Comparison of ENCODE assay signal across 9 cellular contexts in the genomic region with DNA sequence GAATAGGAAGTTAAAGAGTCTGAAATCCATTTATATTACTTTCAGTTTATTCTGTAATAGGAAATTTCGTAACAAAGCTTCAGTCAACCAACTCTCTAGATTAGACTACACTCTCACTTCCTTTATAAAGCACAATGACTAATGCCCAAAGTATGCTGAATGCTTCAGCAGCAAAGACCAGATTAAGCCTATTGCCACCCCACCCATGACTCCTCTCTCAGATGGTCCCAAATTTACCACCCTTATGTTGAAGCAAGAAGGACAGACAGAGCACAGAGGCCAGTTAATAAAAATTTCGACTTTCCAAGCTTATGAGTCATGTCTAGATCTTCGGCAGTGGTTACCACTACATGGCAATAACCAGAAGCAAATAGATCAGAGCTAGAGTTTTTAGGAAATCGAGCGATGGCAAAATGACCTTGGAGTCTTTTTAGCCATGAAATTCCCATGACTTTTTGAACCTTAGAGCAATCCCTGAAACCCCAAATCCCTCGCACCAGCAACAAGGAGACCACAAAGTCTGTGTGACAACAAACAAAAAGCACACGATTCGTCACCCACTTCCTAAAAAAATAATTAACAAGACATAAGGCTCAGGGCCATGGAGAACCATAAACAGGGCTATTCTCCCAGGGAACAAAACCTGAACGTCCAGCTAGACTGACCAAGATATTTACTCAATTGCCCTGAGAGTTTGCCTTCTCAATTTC.
A peak's percentile ranks its signal among the peaks of the same experiment; 100 is the strongest.
DNase-seq lines count a peak whose midpoint lies in the region; ATAC-seq, FAIRE-seq and TF ChIP-seq lines count a peak whose summit lies in the region.
"Had no signal": no experiment of that assay in that cellular context is flagged by ENCODE, and none has a peak within 500 bp of the region (broad histone marks: within the 10 kb centered on the region; RNA-seq: fewer than 3 reads in every experiment).

No MANE protein-coding gene starts in this region.

- FAIRE-seq in keratinocyte (lab: Jason Lieb, UNC) = peak; percentile 56
- no peak for FAIRE-seq in kidney (lab: Jason Lieb, UNC)

- no peaks in the 10 kb centered on the region for H3K79me2 ChIP-seq in keratinocyte (ENCODE audit: control insufficient read depth, insufficient read depth, low read length)

- H3K9me3 ChIP-seq in keratinocyte (ENCODE audit: control insufficient read depth, low read depth, low read length) (no peaks in the 10 kb centered on the region), kidney (ENCODE audit: control insufficient read depth in 1 of 2, low read length in 2 of 2) (peaks cover 0 to 3% of the 10 kb centered on the region in 2 donors)
- H3K9me3 ChIP-seq: gastrocnemius medialis had no signal

- no peak overlapping the region for H3K4me3 ChIP-seq in keratinocyte (ENCODE audit: control insufficient read depth in 2 of 3, extremely low read depth in 1 of 3, insufficient read depth in 2 of 3, low read depth in 1 of 3, low read length in 3 of 3)
- H3K4me3 ChIP-seq in kidney (ENCODE audit: low read length in 2 of 2) = no peak overlapping the region
- H3K4me3 ChIP-seq: gastrocnemius medialis had no signal

- H3K27me3 ChIP-seq in keratinocyte (ENCODE audit: control insufficient read depth, extremely low read depth, insufficient read depth, low read length) = no peaks in the 10 kb centered on the region
- H3K27me3 ChIP-seq: gastrocnemius medialis had no signal

- ATAC-seq in HG02884 (IDR thresholded peaks at IDR 0.05; ENCODE audit: unreplicated experiment) = peak; percentile 82

- DNase-seq in AG08396 (ENCODE audit: low spot score) = peak; percentile 10
- peak; percentile 55 for DNase-seq in SW480 (ENCODE audit: low spot score)
- DNase-seq in keratinocyte (ENCODE audit: low read depth, low spot score) = no peak
- no peak for DNase-seq in OCI-M2 (lab: John Stamatoyannopoulos, UW; ENCODE audit: unreplicated experiment)
- DNase-seq in activated gamma-delta T cell treated with Interleukin-2 at 50 U/mL for 16 hours = no peak
- DNase-seq in SHP77 treated with DMSO at 0.1 percent for 48 hours (lab: John Stamatoyannopoulos, UW) = no peak
- DNase-seq in kidney = no peak
- DNase-seq: gastrocnemius medialis had no signal

- H4K20me1 ChIP-seq in keratinocyte (ENCODE audit: control insufficient read depth, extremely low read depth, insufficient read depth, low read length) = no peaks in the 10 kb centered on the region

- H3K4me2 ChIP-seq in keratinocyte (ENCODE audit: control insufficient read depth, extremely low read depth, insufficient read depth, low read depth, low read length) = no peak overlapping the region

- no peaks in the 10 kb centered on the region for H3K9me1 ChIP-seq in keratinocyte (ENCODE audit: control insufficient read depth, extremely low read depth, insufficient read depth, low read length)

- H3K27ac ChIP-seq in keratinocyte (ENCODE audit: control insufficient read depth, insufficient read depth, low read length) (no peak overlapping the region), kidney (ENCODE audit: low read depth in 2 of 2, low read length in 2 of 2) (no peak overlapping the region)
- H3K27ac ChIP-seq: gastrocnemius medialis had no signal

- no peaks in the 10 kb centered on the region for H3K4me1 ChIP-seq in keratinocyte (ENCODE audit: control insufficient read depth, extremely low read depth, insufficient read depth, low read length)
- no peaks in the 10 kb centered on the region for H3K4me1 ChIP-seq in kidney (ENCODE audit: control insufficient read depth in 1 of 2, insufficient read depth in 1 of 2, low read depth in 1 of 2, low read length in 2 of 2)
- H3K4me1 ChIP-seq: gastrocnemius medialis had no signal

- no peak for TF ChIP-seq CTCF in keratinocyte (optimal IDR thresholded peaks at IDR 0.05 in 1 of 3, IDR thresholded peaks at IDR 0.05 in 1 of 3, conservative IDR thresholded peaks at IDR 0.05 in 1 of 3; ENCODE audit: extremely low read depth in 1 of 3, insufficient read depth in 2 of 3, low read length in 3 of 3)
- TF ChIP-seq CTCF in kidney (IDR thresholded peaks at IDR 0.05; ENCODE audit: borderline replicate concordance, extremely low read depth, insufficient read depth) = no peak

- H2AFZ ChIP-seq in keratinocyte (ENCODE audit: control insufficient read depth, low read length) = no peak overlapping the region

- intact Hi-C loops in kidney (cut with DNase I) = no loop called here

- no peaks in the 10 kb centered on the region for H3K36me3 ChIP-seq in keratinocyte (ENCODE audit: control insufficient read depth in 2 of 2, extremely low read depth in 1 of 2, insufficient read depth in 2 of 2, low read length in 2 of 2)
- H3K36me3 ChIP-seq in kidney (ENCODE audit: control insufficient read depth in 1 of 2, insufficient read depth in 2 of 2, low read length in 2 of 2) = no peaks in the 10 kb centered on the region
- H3K36me3 ChIP-seq: gastrocnemius medialis had no signal

- dilution Hi-C loops in keratinocyte (cut with MboI; ENCODE audit: extremely low pct_ligation_motif_present, low sequenced_read_pairs) = no loop called here

- no peak overlapping the region for H3K9ac ChIP-seq in keratinocyte (ENCODE audit: control insufficient read depth, extremely low read depth, insufficient read depth, low read length)
- H3K9ac ChIP-seq in kidney (ENCODE audit: low read length in 2 of 2) = no peak overlapping the region

Comparison
In these comparisons a context has a peak if more than half of its experiments do, and no peak if none do; other contexts are left out.
1. DNase-seq: peak in AG08396 (single experiment) and SW480 (single experiment); none in keratinocyte (single experiment), OCI-M2 (single experiment), activated gamma-delta T cell treated with Interleukin-2 at 50 U/mL for 16 hours (single experiment), SHP77 treated with DMSO at 0.1 percent for 48 hours (single experiment) and kidney (single experiment).